16 cellular contexts compared by ENCODE assay signal in genomic region chr5:151084363-151084762, GRCh38. TPM values are rescaled to one million over a fixed set of nuclear protein-coding genes. Genes with fewer than 3 reads are reported as not detected.
A peak's percentile ranks its signal among the peaks of the same experiment; 100 is the strongest.
DNase-seq lines count a peak whose midpoint lies in the region; ATAC-seq and TF ChIP-seq lines count a peak whose summit lies in the region.
"Had no signal": no experiment of that assay in that cellular context is flagged by ENCODE, and none has a peak within 500 bp of the region (broad histone marks: within the 10 kb centered on the region; RNA-seq: fewer than 3 reads in every experiment).

No MANE protein-coding gene starts in this region.

- H3K27ac ChIP-seq in epithelial cell of prostate (peak overlapping the region; percentile 95), spleen (peak overlapping the region; percentile 16 to 98 (median 76)), mesendoderm (ENCODE audit: low read depth, low read length) (no peak overlapping the region)
- H3K27ac ChIP-seq: 22Rv1, HL-60 had no signal

- WGBS in spleen, 5 donors, result 92 to 95% (median 95%) methylated on average over 7 of the region's 7 CpGs
- no CpG with 5 or more reads among the region's 7 CpGs for WGBS in mesendoderm (ENCODE audit: extremely low coverage, insufficient coverage, low lambda C conversion rate)

- POLR2A ChIA-PET in T-cell (lab: Charles Lee), result interaction anchor here in 1 of 2 donors (0.5 kb wide), 1 partner anchor 30 kb away, joined by 15 read pairs; no protein-coding TSS in a partner anchor

- no peak overlapping the region for H3K4me2 ChIP-seq in mesendoderm (ENCODE audit: low read length)
- H3K4me2 ChIP-seq: GM23338 had no signal

- peaks cover 4% of the 10 kb centered on the region for H3K79me1 ChIP-seq in mesendoderm (ENCODE audit: low read length)

- no peak overlapping the region for H3K9ac ChIP-seq in mesendoderm (ENCODE audit: low read length)

- H3K4me3 ChIP-seq in spleen (no peak overlapping the region), mesendoderm (ENCODE audit: low read length) (no peak overlapping the region)
- H3K4me3 ChIP-seq: GM23338, suprapubic skin had no signal

- H3K4me1 ChIP-seq in spleen (peaks cover 49 to 94% (median 77%) of the 10 kb centered on the region in 6 donors), mesendoderm (ENCODE audit: control insufficient read depth, low read depth, low read length) (peaks cover 3% of the 10 kb centered on the region)

- H3K27ac Mint-ChIP-seq in T-helper 1 cell treated with Interleukin-12 subunit alpha and Interleukin-12 subunit beta and Interleukin-4 antibody, amounts not matched to agents 30 μg/mL and 1 μg/mL, for 36 hours, result peak overlapping the region; percentile 84
- H3K27ac Mint-ChIP-seq in T-cell, result peak overlapping the region; percentile 39 to 89
- no peak overlapping the region for H3K27ac Mint-ChIP-seq in nephron progenitor cell
- H3K27ac Mint-ChIP-seq: GM23338 had no signal

- H3K4me1 Mint-ChIP-seq in T-helper 1 cell treated with Interleukin-12 subunit alpha and Interleukin-12 subunit beta and Interleukin-4 antibody, amounts not matched to agents 30 μg/mL and 1 μg/mL, for 36 hours (ENCODE audit: low read depth), result peaks cover 63% of the 10 kb centered on the region
- peaks cover 67 to 72% (median 68%) of the 10 kb centered on the region in 3 donors for H3K4me1 Mint-ChIP-seq in T-cell
- H3K4me1 Mint-ChIP-seq in nephron progenitor cell, result peaks cover 45% of the 10 kb centered on the region

- H3K4me3 Mint-ChIP-seq in T-helper 1 cell treated with Interleukin-12 subunit alpha and Interleukin-12 subunit beta and Interleukin-4 antibody, amounts not matched to agents 30 μg/mL and 1 μg/mL, for 36 hours, result peak overlapping the region; percentile 90
- H3K4me3 Mint-ChIP-seq in T-cell, result no peak overlapping the region
- H3K4me3 Mint-ChIP-seq in nephron progenitor cell, result no peak overlapping the region
- H3K4me3 Mint-ChIP-seq: GM23338 had no signal

- no peak overlapping the region for H4K8ac ChIP-seq in mesendoderm (ENCODE audit: low read depth, low read length)

- H3K18ac ChIP-seq in mesendoderm (ENCODE audit: low read length), result no peak overlapping the region

- no peaks in the 10 kb centered on the region for H3K9me3 ChIP-seq in spleen
- H3K9me3 ChIP-seq: suprapubic skin had no signal

- no peak overlapping the region for H3K56ac ChIP-seq in mesendoderm (ENCODE audit: low read length)

- intact Hi-C loops in spleen (cut with DNase I; ENCODE audit: low total_unique reads), result no loop called here

- H3K4ac ChIP-seq in mesendoderm (ENCODE audit: low read depth, low read length), result no peak overlapping the region

- TF ChIP-seq POLR2A in spleen (IDR thresholded peaks at IDR 0.05), result no peak

- H2AK5ac ChIP-seq in mesendoderm (ENCODE audit: low read length), result no peak overlapping the region

- H2BK5ac ChIP-seq in mesendoderm (ENCODE audit: low read length), result no peak overlapping the region

- peaks cover 0 to 2% (median 0%) of the 10 kb centered on the region in 6 donors for H3K36me3 ChIP-seq in spleen
- H3K36me3 ChIP-seq in mesendoderm (ENCODE audit: control insufficient read depth, insufficient read depth, low read length), result no peaks in the 10 kb centered on the region
- H3K36me3 ChIP-seq: suprapubic skin had no signal

- TF ChIP-seq CTCF in spleen (IDR thresholded peaks at IDR 0.05 in 8 of 11, conservative IDR thresholded peaks at IDR 0.05 in 3 of 11) (no peak), nephron progenitor cell (IDR thresholded peaks at IDR 0.05) (no peak)

- no peak overlapping the region for H2BK120ac ChIP-seq in mesendoderm (ENCODE audit: low read depth, low read length)

- DNase-seq in T-helper 1 cell, result no peak
- no peak for DNase-seq in T-cell
- no peak for DNase-seq in epithelial cell of prostate (ENCODE audit: low read depth, low spot score)
- peak; percentile 14 for DNase-seq in spleen
- no peak for DNase-seq in effector CD4-positive, alpha-beta T cell
- no peak for DNase-seq in nephron progenitor cell
- no peak for DNase-seq in mesendoderm
- DNase-seq: central memory CD4-positive, alpha-beta T cell; DMS 273 treated with DMSO at 0.1 percent for 48 hours; NCI-H2171 had no signal

- H3K27me3 Mint-ChIP-seq in T-helper 1 cell treated with Interleukin-12 subunit alpha and Interleukin-12 subunit beta and Interleukin-4 antibody, amounts not matched to agents 30 μg/mL and 1 μg/mL, for 36 hours (ENCODE audit: low read depth), result no peaks in the 10 kb centered on the region
- H3K27me3 Mint-ChIP-seq in T-cell (no peaks in the 10 kb centered on the region), nephron progenitor cell (ENCODE audit: low read depth, poor library complexity) (no peaks in the 10 kb centered on the region)

- no peaks in the 10 kb centered on the region for H3K79me2 ChIP-seq in mesendoderm (ENCODE audit: control insufficient read depth, insufficient read depth, low read length)

- H3K23ac ChIP-seq in mesendoderm (ENCODE audit: low read length), result no peak overlapping the region

- no peak overlapping the region for H4K5ac ChIP-seq in mesendoderm (ENCODE audit: low read length)

- ATAC-seq in T-cell (replicated peaks in 1 of 4), result no peak
- ATAC-seq: esophagus mucosa, GM23338 had no signal

- no peaks in the 10 kb centered on the region for H3K27me3 ChIP-seq in spleen (replicated peaks in 1 of 7)
- no peaks in the 10 kb centered on the region for H3K27me3 ChIP-seq in mesendoderm (ENCODE audit: insufficient read depth, low read length, poor library complexity)
- H3K27me3 ChIP-seq: suprapubic skin had no signal

- CTCF ChIA-PET in T-cell (lab: Charles Lee), result interaction anchor here (0.7 to 3.8 kb wide), 2 partner anchors 31 to 70 kb away, joined by 5 to 12 read pairs; no protein-coding TSS in a partner anchor

- no peaks in the 10 kb centered on the region for H3K9me3 Mint-ChIP-seq in T-helper 1 cell treated with Interleukin-12 subunit alpha and Interleukin-12 subunit beta and Interleukin-4 antibody, amounts not matched to agents 30 μg/mL and 1 μg/mL, for 36 hours
- H3K9me3 Mint-ChIP-seq in T-cell, result no peaks in the 10 kb centered on the region
- H3K9me3 Mint-ChIP-seq in nephron progenitor cell, result no peaks in the 10 kb centered on the region
- H3K9me3 Mint-ChIP-seq: GM23338 had no signal

- peaks cover 20% of the 10 kb centered on the region for H3K36me3 Mint-ChIP-seq in T-helper 1 cell treated with Interleukin-12 subunit alpha and Interleukin-12 subunit beta and Interleukin-4 antibody, amounts not matched to agents 30 μg/mL and 1 μg/mL, for 36 hours (ENCODE audit: low read depth)
- H3K36me3 Mint-ChIP-seq in T-cell (no peaks in the 10 kb centered on the region), nephron progenitor cell (ENCODE audit: low read depth) (no peaks in the 10 kb centered on the region)

- H2BK15ac ChIP-seq in mesendoderm (replicated peaks; ENCODE audit: low read depth), result no peak overlapping the region

RNA-seq across cellular contexts. Expression of gene TNIP1, which starts 3.5 kb away (rescaled TPM):
- total RNA-seq in T-cell (100 to 1,000 TPM; 118 to 211 (median 170) TPM), spleen (100 to 1,000 TPM; 179 to 260 (median 218) TPM)
- polyA plus RNA-seq in spleen, result 100 to 1,000 TPM in 1 of 3 donors, 10 to 100 TPM in 2; 67.7 to 149 (median 95.9) TPM
- 13.7 TPM for polyA plus RNA-seq in mesendoderm (2013, experiment 1 of 2)
- polyA plus RNA-seq in mesendoderm (2013, experiment 2 of 2), result 14.2 TPM
